ENCODE assay signal across 3 cellular contexts in genomic region chr9:114128759-114129158, GRCh38. TPM values are rescaled to one million over a fixed set of nuclear protein-coding genes. Genes with fewer than 3 reads are reported as not detected.
"Had no signal": no experiment of that assay in that cellular context is flagged by ENCODE, and none has a peak within 500 bp of the region (broad histone marks: within the 10 kb centered on the region; RNA-seq: fewer than 3 reads in every experiment).

No MANE protein-coding gene starts in this region.

RNA-seq across cellular contexts. Expression of gene KIF12, which starts 29.7 kb away (rescaled TPM):
- total RNA-seq: GM23248, H4, HFFc6 had no signal
- polyA plus RNA-seq: GM23248 had no signal

RNA-seq across cellular contexts. Expression of gene AMBP, which starts 50.7 kb away (rescaled TPM):
- total RNA-seq: GM23248, HFFc6 had no signal
- polyA plus RNA-seq: GM23248 had no signal
